Comparison of ENCODE assay signal across 17 cellular contexts in the genomic region with DNA sequence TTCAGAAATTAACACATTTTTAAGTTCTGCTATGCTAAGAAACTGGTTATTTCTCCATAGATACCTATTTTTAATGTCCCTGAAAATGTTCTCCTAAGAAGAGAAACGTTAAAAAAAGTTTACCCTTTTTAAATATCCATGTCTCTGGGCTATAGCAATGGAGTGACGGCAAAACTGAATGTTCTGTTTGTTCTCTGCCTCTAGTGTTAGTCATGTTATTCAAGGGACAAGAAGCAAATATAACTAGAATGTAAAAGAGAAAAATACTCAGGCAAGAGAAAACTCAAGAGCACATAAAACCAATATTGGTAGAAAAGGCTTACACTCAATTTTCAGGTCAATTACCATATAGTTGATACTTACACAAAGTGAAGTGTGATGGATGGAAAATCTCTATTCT.
DNase-seq lines count a peak whose midpoint lies in the region; ATAC-seq and TF ChIP-seq lines count a peak whose summit lies in the region.
"Had no signal": no experiment of that assay in that cellular context is flagged by ENCODE, and none has a peak within 500 bp of the region (broad histone marks: within the 10 kb centered on the region; RNA-seq: fewer than 3 reads in every experiment).

No MANE protein-coding gene starts in this region.

- H3K27ac Mint-ChIP-seq in stimulated activated naive CD8-positive, alpha-beta T cell treated with anti-CD3 and anti-CD28 coated beads, Interleukin-15, amount 100 ng/mL, for 72 hours, result no peak overlapping the region

- no peak overlapping the region for H3K4me3 Mint-ChIP-seq in stimulated activated naive CD8-positive, alpha-beta T cell treated with anti-CD3 and anti-CD28 coated beads, Interleukin-15, amount 100 ng/mL, for 72 hours

- no peaks in the 10 kb centered on the region for H3K79me2 ChIP-seq in PC-3 (ENCODE audit: low read length)

- H3K4me1 ChIP-seq in PC-3 (ENCODE audit: insufficient read depth, low read length), result peaks cover 10% of the 10 kb centered on the region; the same call in 1 of the 2 replicates
- H3K4me1 ChIP-seq in colonic mucosa, result no peaks in the 10 kb centered on the region
- H3K4me1 ChIP-seq: A549, Peyer's patch had no signal

- H3K36me3 ChIP-seq in PC-3 (ENCODE audit: low read depth, low read length) (no peaks in the 10 kb centered on the region), colonic mucosa (no peaks in the 10 kb centered on the region)
- H3K36me3 ChIP-seq: MG63, Peyer's patch had no signal

- POLR2A ChIA-PET in PC-3 (lab: Charles Lee; ENCODE audit: unreplicated experiment), result interaction anchor here (0.5 to 0.6 kb wide), 2 partner anchors 388 to 487 kb away, joined by 4 to 6 read pairs; no protein-coding TSS in a partner anchor

- no peak overlapping the region for H3K4me2 ChIP-seq in PC-3 (ENCODE audit: low read length)
- H3K4me2 ChIP-seq: A549, KMS-11 had no signal

- H3K4me3 ChIP-seq in PC-3 (ENCODE audit: low read length) (no peak overlapping the region), colonic mucosa (no peak overlapping the region)
- H3K4me3 ChIP-seq: A549, MG63, Peyer's patch had no signal

- H3K9ac ChIP-seq in PC-3 (ENCODE audit: low read length) (no peak overlapping the region), colonic mucosa (ENCODE audit: low read depth in 2 of 2, low read length in 2 of 2) (no peak overlapping the region)
- H3K9ac ChIP-seq: KMS-11 had no signal

- BruUV-seq in PC-3 (replicated peaks; lab: Mats Ljungman, UMichigan), result TSS peak; percentile 65

- no peaks in the 10 kb centered on the region for H3K9me3 Mint-ChIP-seq in stimulated activated naive CD8-positive, alpha-beta T cell treated with anti-CD3 and anti-CD28 coated beads, Interleukin-15, amount 100 ng/mL, for 72 hours

- CTCF ChIA-PET in PC-3 (lab: Charles Lee), result interaction anchor here (0.6 to 0.9 kb wide), 2 partner anchors 122 to 660 kb away, joined by 3 to 6 read pairs; no protein-coding TSS in a partner anchor

- no peaks in the 10 kb centered on the region for H3K9me2 ChIP-seq in PC-3 (replicated peaks; ENCODE audit: low read length)

- peak; percentile 65 for DNase-seq in NCI-H187 treated with DMSO at 0.1 percent for 48 hours (lab: John Stamatoyannopoulos, UW)
- peak; percentile 8 for DNase-seq in PC-3
- peak; percentile 24 for DNase-seq in foreskin melanocyte
- DNase-seq in sciatic nerve (ENCODE audit: low spot score), result no peak
- no peak for DNase-seq in effector CD4-positive, alpha-beta T cell
- no peak for DNase-seq in colonic mucosa
- no peak for DNase-seq in stimulated activated naive CD8-positive, alpha-beta T cell treated with anti-CD3 and anti-CD28 coated beads, Interleukin-15, amount 100 ng/mL, for 72 hours
- DNase-seq: MG63, NCI-H1105 treated with DMSO at 0.1 percent for 48 hours, NCI-H2029, NCI-H510A treated with DMSO at 0.1 percent for 48 hours, Peyer's patch had no signal

- no peak overlapping the region for H2AFZ ChIP-seq in PC-3 (ENCODE audit: low read length)

- H3F3A ChIP-seq in PC-3 (ENCODE audit: low read length, unreplicated experiment), result no peaks in the 10 kb centered on the region

- H3K27me3 ChIP-seq in PC-3 (ENCODE audit: low read length) (no peaks in the 10 kb centered on the region), colonic mucosa (no peaks in the 10 kb centered on the region)
- H3K27me3 ChIP-seq: MG63, Peyer's patch had no signal

- no peaks in the 10 kb centered on the region for H3K4me1 Mint-ChIP-seq in stimulated activated naive CD8-positive, alpha-beta T cell treated with anti-CD3 and anti-CD28 coated beads, Interleukin-15, amount 100 ng/mL, for 72 hours

- TF ChIP-seq CTCF in PC-3 (conservative IDR thresholded peaks at IDR 0.05; ENCODE audit: low read depth, low read length) (no peak), colonic mucosa (IDR thresholded peaks at IDR 0.05) (no peak)

- ATAC-seq in PC-3 (peak; percentile 71), sciatic nerve (peak; percentile 40), HG03039 (IDR thresholded peaks at IDR 0.05; ENCODE audit: unreplicated experiment) (no peak)
- no peak for ATAC-seq in stimulated activated naive CD8-positive, alpha-beta T cell treated with anti-CD3 and anti-CD28 coated beads, Interleukin-15, amount 100 ng/mL, for 72 hours
- ATAC-seq: A549, Right ventricle myocardium inferior had no signal

- intact Hi-C loops in PC-3 (cut with micrococcal nuclease), result no loop called here
- intact Hi-C loops in sciatic nerve (cut with DNase I), result no loop called here
- intact Hi-C loops in colonic mucosa (cut with DNase I), result no loop called here

- H4K20me1 ChIP-seq in PC-3 (ENCODE audit: low read length), result no peaks in the 10 kb centered on the region

- H3K9me3 ChIP-seq in PC-3 (ENCODE audit: low read length) (no peaks in the 10 kb centered on the region), colonic mucosa (no peaks in the 10 kb centered on the region)
- H3K9me3 ChIP-seq: A549, MG63, Peyer's patch had no signal

- H3K27ac ChIP-seq in PC-3 (ENCODE audit: low read length), result no peak overlapping the region
- no peak overlapping the region for H3K27ac ChIP-seq in colonic mucosa
- H3K27ac ChIP-seq: A549, C4-2B, KMS-11, Peyer's patch had no signal

- no peaks in the 10 kb centered on the region for H3K27me3 Mint-ChIP-seq in stimulated activated naive CD8-positive, alpha-beta T cell treated with anti-CD3 and anti-CD28 coated beads, Interleukin-15, amount 100 ng/mL, for 72 hours

Comparison
In these comparisons a context has a peak if more than half of its experiments do, and no peak if none do; other contexts are left out.
1. DNase-seq: peak in NCI-H187 treated with DMSO at 0.1 percent for 48 hours (single experiment), PC-3 (single experiment) and foreskin melanocyte (single experiment); none in sciatic nerve (single experiment), effector CD4-positive, alpha-beta T cell (single experiment), colonic mucosa (single experiment) and stimulated activated naive CD8-positive, alpha-beta T cell treated with anti-CD3 and anti-CD28 coated beads, Interleukin-15, amount 100 ng/mL, for 72 hours (0 of 2).
2. ATAC-seq: peak in PC-3 (single experiment) and sciatic nerve (single experiment); none in HG03039 (single experiment) and stimulated activated naive CD8-positive, alpha-beta T cell treated with anti-CD3 and anti-CD28 coated beads, Interleukin-15, amount 100 ng/mL, for 72 hours (single experiment).